In the genomic region with DNA sequence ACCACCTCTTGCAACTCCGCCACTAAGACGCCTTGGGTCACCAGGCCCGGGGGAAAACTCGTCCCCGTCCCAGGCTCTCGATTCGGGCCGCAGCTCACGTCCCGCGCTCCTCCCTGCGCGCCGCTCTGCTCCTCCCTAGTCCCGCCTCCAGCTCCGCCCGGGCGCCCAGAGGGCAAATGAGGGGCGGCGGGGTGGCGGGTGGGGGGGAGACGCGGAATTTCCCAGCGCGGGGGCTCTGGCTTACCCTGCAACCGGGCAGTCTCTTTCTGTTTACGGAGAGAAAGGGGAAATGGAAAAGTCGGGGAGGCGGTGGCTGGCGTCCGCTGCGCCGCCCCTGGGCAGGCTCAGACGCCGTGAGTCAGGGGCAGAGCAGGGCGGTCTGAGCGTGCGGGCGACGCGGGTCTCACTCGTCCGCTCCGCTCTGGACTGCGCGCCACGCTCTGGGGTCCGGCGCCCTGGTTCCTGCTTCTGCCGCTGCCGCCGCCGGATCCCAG, we compare ENCODE assay signal across 1 cellular context.
A peak's percentile ranks its signal among the peaks of the same experiment; 100 is the strongest.
TF ChIP-seq lines count a peak whose summit lies in the region.

A gene (plus strand): TSS at position 406 of the 494 bp plus-strand sequence. CDS start 4,755 bp downstream, outside the sequence.

TF ChIP-seq in HEK293, 187 proteins besides CTCF, POLR2A, EP300 and RAD21 (continued from another document and continues in another):
- TF ChIP-seq ZNF341 (tag by site-specific recombination; IDR thresholded peaks at IDR 0.05; ENCODE audit: low read depth) (peak; percentile 92), ZNF146 (tag by site-specific recombination; IDR thresholded peaks at IDR 0.05) (no peak), ZNF24 (tag by site-specific recombination; IDR thresholded peaks at IDR 0.05) (no peak), BCL11A (tag by site-specific recombination; IDR thresholded peaks at IDR 0.05; ENCODE audit: low read depth) (no peak), MZF1 (tag by site-specific recombination; IDR thresholded peaks at IDR 0.05; ENCODE audit: borderline replicate concordance) (no peak), ZIC2 (tag by site-specific recombination; IDR thresholded peaks at IDR 0.05) (no peak), ZNF561 (tag by site-specific recombination; IDR thresholded peaks at IDR 0.05; ENCODE audit: borderline replicate concordance) (no peak), BCL11B (tag by site-specific recombination; IDR thresholded peaks at IDR 0.05; ENCODE audit: low read depth) (no peak), ZNF221 (tag by site-specific recombination; IDR thresholded peaks at IDR 0.05; ENCODE audit: borderline replicate concordance) (no peak), ZNF629 (tag by site-specific recombination; IDR thresholded peaks at IDR 0.05) (no peak; the same call in 1 of the 2 replicates), ZNF169 (tag by site-specific recombination; IDR thresholded peaks at IDR 0.05) (no peak), ZNF10 (tag by site-specific recombination; IDR thresholded peaks at IDR 0.05) (no peak), ZNF138 (tag by site-specific recombination; IDR thresholded peaks at IDR 0.05; ENCODE audit: borderline replicate concordance) (no peak), ZSCAN16 (tag by site-specific recombination; IDR thresholded peaks at IDR 0.05) (no peak), GLI4 (tag by site-specific recombination; IDR thresholded peaks at IDR 0.05) (0 out of 2 replicates have a peak, but pooled peaks have one; percentile 1), ZNF837 (tag by site-specific recombination; IDR thresholded peaks at IDR 0.05) (no peak)
- TF ChIP-seq, protein P1, sequence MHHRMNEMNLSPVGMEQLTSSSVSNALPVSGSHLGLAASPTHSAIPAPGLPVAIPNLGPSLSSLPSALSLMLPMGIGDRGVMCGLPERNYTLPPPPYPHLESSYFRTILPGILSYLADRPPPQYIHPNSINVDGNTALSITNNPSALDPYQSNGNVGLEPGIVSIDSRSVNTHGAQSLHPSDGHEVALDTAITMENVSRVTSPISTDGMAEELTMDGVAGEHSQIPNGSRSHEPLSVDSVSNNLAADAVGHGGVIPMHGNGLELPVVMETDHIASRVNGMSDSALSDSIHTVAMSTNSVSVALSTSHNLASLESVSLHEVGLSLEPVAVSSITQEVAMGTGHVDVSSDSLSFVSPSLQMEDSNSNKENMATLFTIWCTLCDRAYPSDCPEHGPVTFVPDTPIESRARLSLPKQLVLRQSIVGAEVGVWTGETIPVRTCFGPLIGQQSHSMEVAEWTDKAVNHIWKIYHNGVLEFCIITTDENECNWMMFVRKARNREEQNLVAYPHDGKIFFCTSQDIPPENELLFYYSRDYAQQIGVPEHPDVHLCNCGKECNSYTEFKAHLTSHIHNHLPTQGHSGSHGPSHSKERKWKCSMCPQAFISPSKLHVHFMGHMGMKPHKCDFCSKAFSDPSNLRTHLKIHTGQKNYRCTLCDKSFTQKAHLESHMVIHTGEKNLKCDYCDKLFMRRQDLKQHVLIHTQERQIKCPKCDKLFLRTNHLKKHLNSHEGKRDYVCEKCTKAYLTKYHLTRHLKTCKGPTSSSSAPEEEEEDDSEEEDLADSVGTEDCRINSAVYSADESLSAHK (tag by site-specific recombination; IDR thresholded peaks at IDR 0.05): no peak; the same call in 1 of the 2 replicates
- TF ChIP-seq, protein P2, sequence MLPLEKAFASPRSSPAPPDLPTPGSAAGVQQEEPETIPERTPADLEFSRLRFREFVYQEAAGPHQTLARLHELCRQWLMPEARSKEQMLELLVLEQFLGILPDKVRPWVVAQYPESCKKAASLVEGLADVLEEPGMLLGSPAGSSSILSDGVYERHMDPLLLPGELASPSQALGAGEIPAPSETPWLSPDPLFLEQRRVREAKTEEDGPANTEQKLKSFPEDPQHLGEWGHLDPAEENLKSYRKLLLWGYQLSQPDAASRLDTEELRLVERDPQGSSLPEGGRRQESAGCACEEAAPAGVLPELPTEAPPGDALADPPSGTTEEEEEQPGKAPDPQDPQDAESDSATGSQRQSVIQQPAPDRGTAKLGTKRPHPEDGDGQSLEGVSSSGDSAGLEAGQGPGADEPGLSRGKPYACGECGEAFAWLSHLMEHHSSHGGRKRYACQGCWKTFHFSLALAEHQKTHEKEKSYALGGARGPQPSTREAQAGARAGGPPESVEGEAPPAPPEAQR (tag by site-specific recombination; IDR thresholded peaks at IDR 0.05): no peak
- TF ChIP-seq, protein P3, sequence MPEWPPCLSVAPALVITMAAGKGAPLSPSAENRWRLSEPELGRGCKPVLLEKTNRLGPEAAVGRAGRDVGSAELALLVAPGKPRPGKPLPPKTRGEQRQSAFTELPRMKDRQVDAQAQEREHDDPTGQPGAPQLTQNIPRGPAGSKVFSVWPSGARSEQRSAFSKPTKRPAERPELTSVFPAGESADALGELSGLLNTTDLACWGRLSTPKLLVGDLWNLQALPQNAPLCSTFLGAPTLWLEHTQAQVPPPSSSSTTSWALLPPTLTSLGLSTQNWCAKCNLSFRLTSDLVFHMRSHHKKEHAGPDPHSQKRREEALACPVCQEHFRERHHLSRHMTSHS (tag by site-specific recombination; IDR thresholded peaks at IDR 0.05): no peak
- TF ChIP-seq, protein P4, sequence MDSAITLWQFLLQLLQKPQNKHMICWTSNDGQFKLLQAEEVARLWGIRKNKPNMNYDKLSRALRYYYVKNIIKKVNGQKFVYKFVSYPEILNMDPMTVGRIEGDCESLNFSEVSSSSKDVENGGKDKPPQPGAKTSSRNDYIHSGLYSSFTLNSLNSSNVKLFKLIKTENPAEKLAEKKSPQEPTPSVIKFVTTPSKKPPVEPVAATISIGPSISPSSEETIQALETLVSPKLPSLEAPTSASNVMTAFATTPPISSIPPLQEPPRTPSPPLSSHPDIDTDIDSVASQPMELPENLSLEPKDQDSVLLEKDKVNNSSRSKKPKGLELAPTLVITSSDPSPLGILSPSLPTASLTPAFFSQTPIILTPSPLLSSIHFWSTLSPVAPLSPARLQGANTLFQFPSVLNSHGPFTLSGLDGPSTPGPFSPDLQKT (IDR thresholded peaks at IDR 0.05; ENCODE audit: borderline replicate concordance, low read depth, low read length): no peak
- TF ChIP-seq, protein P5, sequence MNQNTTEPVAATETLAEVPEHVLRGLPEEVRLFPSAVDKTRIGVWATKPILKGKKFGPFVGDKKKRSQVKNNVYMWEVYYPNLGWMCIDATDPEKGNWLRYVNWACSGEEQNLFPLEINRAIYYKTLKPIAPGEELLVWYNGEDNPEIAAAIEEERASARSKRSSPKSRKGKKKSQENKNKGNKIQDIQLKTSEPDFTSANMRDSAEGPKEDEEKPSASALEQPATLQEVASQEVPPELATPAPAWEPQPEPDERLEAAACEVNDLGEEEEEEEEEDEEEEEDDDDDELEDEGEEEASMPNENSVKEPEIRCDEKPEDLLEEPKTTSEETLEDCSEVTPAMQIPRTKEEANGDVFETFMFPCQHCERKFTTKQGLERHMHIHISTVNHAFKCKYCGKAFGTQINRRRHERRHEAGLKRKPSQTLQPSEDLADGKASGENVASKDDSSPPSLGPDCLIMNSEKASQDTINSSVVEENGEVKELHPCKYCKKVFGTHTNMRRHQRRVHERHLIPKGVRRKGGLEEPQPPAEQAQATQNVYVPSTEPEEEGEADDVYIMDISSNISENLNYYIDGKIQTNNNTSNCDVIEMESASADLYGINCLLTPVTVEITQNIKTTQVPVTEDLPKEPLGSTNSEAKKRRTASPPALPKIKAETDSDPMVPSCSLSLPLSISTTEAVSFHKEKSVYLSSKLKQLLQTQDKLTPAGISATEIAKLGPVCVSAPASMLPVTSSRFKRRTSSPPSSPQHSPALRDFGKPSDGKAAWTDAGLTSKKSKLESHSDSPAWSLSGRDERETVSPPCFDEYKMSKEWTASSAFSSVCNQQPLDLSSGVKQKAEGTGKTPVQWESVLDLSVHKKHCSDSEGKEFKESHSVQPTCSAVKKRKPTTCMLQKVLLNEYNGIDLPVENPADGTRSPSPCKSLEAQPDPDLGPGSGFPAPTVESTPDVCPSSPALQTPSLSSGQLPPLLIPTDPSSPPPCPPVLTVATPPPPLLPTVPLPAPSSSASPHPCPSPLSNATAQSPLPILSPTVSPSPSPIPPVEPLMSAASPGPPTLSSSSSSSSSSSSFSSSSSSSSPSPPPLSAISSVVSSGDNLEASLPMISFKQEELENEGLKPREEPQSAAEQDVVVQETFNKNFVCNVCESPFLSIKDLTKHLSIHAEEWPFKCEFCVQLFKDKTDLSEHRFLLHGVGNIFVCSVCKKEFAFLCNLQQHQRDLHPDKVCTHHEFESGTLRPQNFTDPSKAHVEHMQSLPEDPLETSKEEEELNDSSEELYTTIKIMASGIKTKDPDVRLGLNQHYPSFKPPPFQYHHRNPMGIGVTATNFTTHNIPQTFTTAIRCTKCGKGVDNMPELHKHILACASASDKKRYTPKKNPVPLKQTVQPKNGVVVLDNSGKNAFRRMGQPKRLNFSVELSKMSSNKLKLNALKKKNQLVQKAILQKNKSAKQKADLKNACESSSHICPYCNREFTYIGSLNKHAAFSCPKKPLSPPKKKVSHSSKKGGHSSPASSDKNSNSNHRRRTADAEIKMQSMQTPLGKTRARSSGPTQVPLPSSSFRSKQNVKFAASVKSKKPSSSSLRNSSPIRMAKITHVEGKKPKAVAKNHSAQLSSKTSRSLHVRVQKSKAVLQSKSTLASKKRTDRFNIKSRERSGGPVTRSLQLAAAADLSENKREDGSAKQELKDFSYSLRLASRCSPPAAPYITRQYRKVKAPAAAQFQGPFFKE (tag by site-specific recombination; IDR thresholded peaks at IDR 0.05; ENCODE audit: borderline replicate concordance): no peak
- TF ChIP-seq, protein P6, sequence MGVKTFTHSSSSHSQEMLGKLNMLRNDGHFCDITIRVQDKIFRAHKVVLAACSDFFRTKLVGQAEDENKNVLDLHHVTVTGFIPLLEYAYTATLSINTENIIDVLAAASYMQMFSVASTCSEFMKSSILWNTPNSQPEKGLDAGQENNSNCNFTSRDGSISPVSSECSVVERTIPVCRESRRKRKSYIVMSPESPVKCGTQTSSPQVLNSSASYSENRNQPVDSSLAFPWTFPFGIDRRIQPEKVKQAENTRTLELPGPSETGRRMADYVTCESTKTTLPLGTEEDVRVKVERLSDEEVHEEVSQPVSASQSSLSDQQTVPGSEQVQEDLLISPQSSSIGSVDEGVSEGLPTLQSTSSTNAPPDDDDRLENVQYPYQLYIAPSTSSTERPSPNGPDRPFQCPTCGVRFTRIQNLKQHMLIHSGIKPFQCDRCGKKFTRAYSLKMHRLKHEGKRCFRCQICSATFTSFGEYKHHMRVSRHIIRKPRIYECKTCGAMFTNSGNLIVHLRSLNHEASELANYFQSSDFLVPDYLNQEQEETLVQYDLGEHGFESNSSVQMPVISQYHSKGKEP (tag by site-specific recombination; IDR thresholded peaks at IDR 0.05): no peak
- TF ChIP-seq, protein P7, sequence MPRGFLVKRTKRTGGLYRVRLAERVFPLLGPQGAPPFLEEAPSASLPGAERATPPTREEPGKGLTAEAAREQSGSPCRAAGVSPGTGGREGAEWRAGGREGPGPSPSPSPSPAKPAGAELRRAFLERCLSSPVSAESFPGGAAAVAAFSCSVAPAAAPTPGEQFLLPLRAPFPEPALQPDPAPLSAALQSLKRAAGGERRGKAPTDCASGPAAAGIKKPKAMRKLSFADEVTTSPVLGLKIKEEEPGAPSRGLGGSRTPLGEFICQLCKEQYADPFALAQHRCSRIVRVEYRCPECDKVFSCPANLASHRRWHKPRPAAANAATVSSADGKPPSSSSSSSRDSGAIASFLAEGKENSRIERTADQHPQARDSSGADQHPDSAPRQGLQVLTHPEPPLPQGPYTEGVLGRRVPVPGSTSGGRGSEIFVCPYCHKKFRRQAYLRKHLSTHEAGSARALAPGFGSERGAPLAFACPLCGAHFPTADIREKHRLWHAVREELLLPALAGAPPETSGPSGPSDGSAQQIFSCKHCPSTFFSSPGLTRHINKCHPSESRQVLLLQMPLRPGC (tag by site-specific recombination; IDR thresholded peaks at IDR 0.05): no peak
- TF ChIP-seq, protein P8, sequence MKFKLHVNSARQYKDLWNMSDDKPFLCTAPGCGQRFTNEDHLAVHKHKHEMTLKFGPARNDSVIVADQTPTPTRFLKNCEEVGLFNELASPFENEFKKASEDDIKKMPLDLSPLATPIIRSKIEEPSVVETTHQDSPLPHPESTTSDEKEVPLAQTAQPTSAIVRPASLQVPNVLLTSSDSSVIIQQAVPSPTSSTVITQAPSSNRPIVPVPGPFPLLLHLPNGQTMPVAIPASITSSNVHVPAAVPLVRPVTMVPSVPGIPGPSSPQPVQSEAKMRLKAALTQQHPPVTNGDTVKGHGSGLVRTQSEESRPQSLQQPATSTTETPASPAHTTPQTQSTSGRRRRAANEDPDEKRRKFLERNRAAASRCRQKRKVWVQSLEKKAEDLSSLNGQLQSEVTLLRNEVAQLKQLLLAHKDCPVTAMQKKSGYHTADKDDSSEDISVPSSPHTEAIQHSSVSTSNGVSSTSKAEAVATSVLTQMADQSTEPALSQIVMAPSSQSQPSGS (tag by site-specific recombination; IDR thresholded peaks at IDR 0.05; ENCODE audit: low read depth): no peak
- TF ChIP-seq, protein P9, sequence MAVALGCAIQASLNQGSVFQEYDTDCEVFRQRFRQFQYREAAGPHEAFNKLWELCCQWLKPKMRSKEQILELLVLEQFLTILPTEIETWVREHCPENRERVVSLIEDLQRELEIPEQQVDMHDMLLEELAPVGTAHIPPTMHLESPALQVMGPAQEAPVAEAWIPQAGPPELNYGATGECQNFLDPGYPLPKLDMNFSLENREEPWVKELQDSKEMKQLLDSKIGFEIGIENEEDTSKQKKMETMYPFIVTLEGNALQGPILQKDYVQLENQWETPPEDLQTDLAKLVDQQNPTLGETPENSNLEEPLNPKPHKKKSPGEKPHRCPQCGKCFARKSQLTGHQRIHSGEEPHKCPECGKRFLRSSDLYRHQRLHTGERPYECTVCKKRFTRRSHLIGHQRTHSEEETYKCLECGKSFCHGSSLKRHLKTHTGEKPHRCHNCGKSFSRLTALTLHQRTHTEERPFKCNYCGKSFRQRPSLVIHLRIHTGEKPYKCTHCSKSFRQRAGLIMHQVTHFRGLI (tag by site-specific recombination; IDR thresholded peaks at IDR 0.05): no peak
- TF ChIP-seq, protein P10, sequence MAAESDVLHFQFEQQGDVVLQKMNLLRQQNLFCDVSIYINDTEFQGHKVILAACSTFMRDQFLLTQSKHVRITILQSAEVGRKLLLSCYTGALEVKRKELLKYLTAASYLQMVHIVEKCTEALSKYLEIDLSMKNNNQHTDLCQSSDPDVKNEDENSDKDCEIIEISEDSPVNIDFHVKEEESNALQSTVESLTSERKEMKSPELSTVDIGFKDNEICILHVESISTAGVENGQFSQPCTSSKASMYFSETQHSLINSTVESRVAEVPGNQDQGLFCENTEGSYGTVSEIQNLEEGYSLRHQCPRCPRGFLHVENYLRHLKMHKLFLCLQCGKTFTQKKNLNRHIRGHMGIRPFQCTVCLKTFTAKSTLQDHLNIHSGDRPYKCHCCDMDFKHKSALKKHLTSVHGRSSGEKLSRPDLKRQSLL (tag by site-specific recombination; IDR thresholded peaks at IDR 0.05): no peak
- TF ChIP-seq, protein P11, sequence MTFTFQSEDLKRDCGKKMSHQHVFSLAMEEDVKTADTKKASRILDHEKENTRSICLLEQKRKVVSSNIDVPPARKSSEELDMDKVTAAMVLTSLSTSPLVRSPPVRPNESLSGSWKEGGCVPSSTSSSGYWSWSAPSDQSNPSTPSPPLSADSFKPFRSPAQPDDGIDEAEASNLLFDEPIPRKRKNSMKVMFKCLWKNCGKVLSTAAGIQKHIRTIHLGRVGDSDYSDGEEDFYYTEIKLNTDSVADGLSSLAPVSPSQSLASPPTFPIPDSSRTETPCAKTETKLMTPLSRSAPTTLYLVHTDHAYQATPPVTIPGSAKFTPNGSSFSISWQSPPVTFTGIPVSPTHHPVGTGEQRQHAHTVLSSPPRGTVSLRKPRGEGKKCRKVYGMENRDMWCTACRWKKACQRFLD (tag by site-specific recombination; IDR thresholded peaks at IDR 0.05): no peak
